In genomic region chr4:139734875-139735380, GRCh38 we compare ENCODE assay signal across 1 cellular context.
TF ChIP-seq lines count a peak whose summit lies in the region.

No MANE protein-coding gene starts in this region.

TF ChIP-seq in GM12878, 131 proteins besides CTCF, POLR2A, EP300 and RAD21 (continued from another document):
- TF ChIP-seq NFXL1 (IDR thresholded peaks at IDR 0.05; ENCODE audit: borderline replicate concordance) (no peak), MEF2A (IDR thresholded peaks at IDR 0.05; ENCODE audit: insufficient read depth, low read depth, low read length) (no peak), TARDBP (IDR thresholded peaks at IDR 0.05; ENCODE audit: borderline replicate concordance) (no peak), REST (IDR thresholded peaks at IDR 0.05; ENCODE audit: low read depth, low read length) (no peak), YY1 (IDR thresholded peaks at IDR 0.05; ENCODE audit: low read depth, low read length) (no peak), HSF1 (IDR thresholded peaks at IDR 0.05; ENCODE audit: low read depth, low read length) (no peak), POU2F2 (IDR thresholded peaks at IDR 0.05; ENCODE audit: borderline replicate concordance, low read depth, low read length) (no peak), NR2C1 (IDR thresholded peaks at IDR 0.05) (no peak), NRF1 (conservative IDR thresholded peaks at IDR 0.05; ENCODE audit: low read depth, low read length) (no peak), SRF (IDR thresholded peaks at IDR 0.05; ENCODE audit: low read depth in 2 of 2, low read length in 2 of 2) (no peak), NBN (IDR thresholded peaks at IDR 0.05) (no peak)
